In genomic region chr11:72439455-72439854, GRCh38 we compare ENCODE assay signal across 14 cellular contexts. TPM values are rescaled to one million over a fixed set of nuclear protein-coding genes. Genes with fewer than 3 reads are reported as not detected.
DNase-seq lines count a peak whose midpoint lies in the region; ATAC-seq and TF ChIP-seq lines count a peak whose summit lies in the region.
"Had no signal": no experiment of that assay in that cellular context is flagged by ENCODE, and none has a peak within 500 bp of the region (broad histone marks: within the 10 kb centered on the region; RNA-seq: fewer than 3 reads in every experiment).

No MANE protein-coding gene starts in this region.

- H3K27ac ChIP-seq in GM23248 (peak overlapping the region; percentile 91), gastrocnemius medialis (peak overlapping the region in 2 of 4 donors; percentile 2 to 55)

- peak overlapping the region; percentile 61 for H3K4me3 ChIP-seq in GM23248
- no peak overlapping the region for H3K4me3 ChIP-seq in epithelial cell of esophagus (ENCODE audit: low read length)
- H3K4me3 ChIP-seq in gastrocnemius medialis: no peak overlapping the region

- H3K36me3 ChIP-seq in GM23248 (ENCODE audit: low read depth) (no peaks in the 10 kb centered on the region), gastrocnemius medialis (no peaks in the 10 kb centered on the region)

- H3K9me3 Mint-ChIP-seq in type B pancreatic cell: no peaks in the 10 kb centered on the region
- H3K9me3 Mint-ChIP-seq: activated CD8-positive, alpha-beta T cell treated with anti-CD3 and anti-CD28 coated beads for 36 hours had no signal

- ATAC-seq in gastrocnemius medialis (peak; percentile 43 to 51), left colon (no peak), GM19023 (IDR thresholded peaks at IDR 0.05; ENCODE audit: unreplicated experiment) (no peak)
- ATAC-seq: activated CD8-positive, alpha-beta T cell treated with anti-CD3 and anti-CD28 coated beads for 36 hours had no signal

- H4K20me1 ChIP-seq in GM23248 (ENCODE audit: insufficient read depth): no peaks in the 10 kb centered on the region

- H3K4me3 Mint-ChIP-seq in type B pancreatic cell: no peak overlapping the region
- H3K4me3 Mint-ChIP-seq: activated CD8-positive, alpha-beta T cell treated with anti-CD3 and anti-CD28 coated beads for 36 hours had no signal

- H3K9me2 ChIP-seq in GM23248 (ENCODE audit: insufficient read depth): no peaks in the 10 kb centered on the region

- intact Hi-C loops in gastrocnemius medialis (cut with DNase I; ENCODE audit: low total_unique reads): loop anchor here (10.0 kb wide), 2 partner anchors 335 to 385 kb away; partner anchors contain the start of genes LAMTOR1 and TOMT
- intact Hi-C loops in left colon (cut with DNase I, micrococcal nuclease): no loop called here

- H3K4me2 ChIP-seq in GM23248 (ENCODE audit: unreplicated experiment): peak overlapping the region; percentile 83

- TF ChIP-seq CTCF in epithelial cell of esophagus (IDR thresholded peaks at IDR 0.05; ENCODE audit: insufficient read depth, low read depth, low read length, missing control alignments) (no peak), gastrocnemius medialis (IDR thresholded peaks at IDR 0.05 in 4 of 5, conservative IDR thresholded peaks at IDR 0.05 in 1 of 5) (no peak), type B pancreatic cell (conservative IDR thresholded peaks at IDR 0.05) (no peak)

- DNase-seq in GM23248 (peak; percentile 91), RKO (ENCODE audit: low spot score) (peak; percentile 24), epithelial cell of esophagus (ENCODE audit: low read depth) (peak; percentile 67), gastrocnemius medialis (no peak), left colon (no peak), type B pancreatic cell (ENCODE audit: extremely low spot score, unreplicated experiment) (no peak), DMS 273 (lab: John Stamatoyannopoulos, UW; ENCODE audit: unreplicated experiment) (no peak)
- DNase-seq: activated CD8-positive, alpha-beta T cell treated with anti-CD3 and anti-CD28 coated beads for 36 hours; Calu3; left cardiac atrium; NCI-H1092 treated with DMSO at 0.1 percent for 48 hours; NCI-H510A; RPMI8226 had no signal

- H3K9me3 ChIP-seq in GM23248 (ENCODE audit: low read depth) (no peaks in the 10 kb centered on the region), gastrocnemius medialis (no peaks in the 10 kb centered on the region)

- no peaks in the 10 kb centered on the region for H3K79me2 ChIP-seq in GM23248 (ENCODE audit: insufficient read depth)

- peak overlapping the region; percentile 64; the same call in 1 of the 2 replicates for H2AFZ ChIP-seq in GM23248

- WGBS in GM23248 (ENCODE audit: low coverage in 1 of 2, low lambda C conversion rate in 2 of 2, missing lambda C conversion rate in 2 of 2), 2 experiments: 0% methylated on average over 2 of the region's 2 CpGs

- no peak for TF ChIP-seq POLR2A in gastrocnemius medialis (IDR thresholded peaks at IDR 0.05)

- H3K36me3 Mint-ChIP-seq in type B pancreatic cell: no peaks in the 10 kb centered on the region

- in situ Hi-C loops in GM23248 (cut with MboI): no loop called here
- in situ Hi-C loops in gastrocnemius medialis (cut with MboI; ENCODE audit: low sequenced_read_pairs in 4 of 4): loop anchor here in 3 of 4 donors (10.0 to 25.0 kb wide), 2 partner anchors 335 to 452 kb away; partner anchors contain the start of genes LAMTOR1 (in 2 of the 3), TOMT (in 2 of the 3) and IL18BP (in 1 of the 3)

- H3K9ac ChIP-seq in GM23248: peak overlapping the region; percentile 78

- H3K27me3 Mint-ChIP-seq in type B pancreatic cell: no peaks in the 10 kb centered on the region
- H3K27me3 Mint-ChIP-seq: activated CD8-positive, alpha-beta T cell treated with anti-CD3 and anti-CD28 coated beads for 36 hours had no signal

- H3K27ac Mint-ChIP-seq in type B pancreatic cell: no peak overlapping the region
- H3K27ac Mint-ChIP-seq: activated CD8-positive, alpha-beta T cell treated with anti-CD3 and anti-CD28 coated beads for 36 hours had no signal

- H3K4me1 Mint-ChIP-seq in type B pancreatic cell (ENCODE audit: unreplicated experiment): peaks cover 2% of the 10 kb centered on the region

- H3K27me3 ChIP-seq in GM23248 (replicated peaks; ENCODE audit: insufficient read depth): no peaks in the 10 kb centered on the region
- H3K27me3 ChIP-seq in gastrocnemius medialis: no peaks in the 10 kb centered on the region

- H3K4me1 ChIP-seq in GM23248 (ENCODE audit: insufficient read depth) (peaks cover 10% of the 10 kb centered on the region), gastrocnemius medialis (no peaks in the 10 kb centered on the region)

- 0 out of 2 replicates have a peak, but pooled peaks cover 5% of the 10 kb centered on the region for H3F3A ChIP-seq in GM23248 (ENCODE audit: insufficient read depth)

RNA-seq across cellular contexts. Expression of gene CLPB, which starts 5.1 kb away (rescaled TPM):
- 19.2 and 26.8 TPM in 2 replicates for total RNA-seq in GM23248 (2014; rRNA removed; shearing (Covaris generic))
- 11.5 and 16.9 TPM in 2 replicates for polyA plus RNA-seq in GM23248 (2016; fragmentation: Nextera tagmentation; extraction: Ambion mirVana)
- total RNA-seq in gastrocnemius medialis (10 to 100 TPM; 16.9 to 31.1 (median 24.3) TPM), left colon (10 to 100 TPM; 11.2 to 13.8 TPM), type B pancreatic cell (ENCODE audit: low replicate concordance) (17.1 and 19.8 TPM in 2 replicates)

Comparison
In these comparisons a context has a peak if more than half of its experiments do, and no peak if none do; other contexts are left out.
1. DNase-seq: peak in GM23248 (single experiment), RKO (single experiment) and epithelial cell of esophagus (single experiment); none in gastrocnemius medialis (0 of 2), left colon (0 of 2), type B pancreatic cell (single experiment) and DMS 273 (single experiment).
2. ATAC-seq: peak in gastrocnemius medialis (2 of 2); none in left colon (single experiment) and GM19023 (single experiment).